Comparison of ENCODE assay signal across 15 cellular contexts in genomic region chr2:239087041-239087710, GRCh38.
A peak's percentile ranks its signal among the peaks of the same experiment; 100 is the strongest.
DNase-seq lines count a peak whose midpoint lies in the region; ATAC-seq and TF ChIP-seq lines count a peak whose summit lies in the region.
"Had no signal": no experiment of that assay in that cellular context is flagged by ENCODE, and none has a peak within 500 bp of the region (broad histone marks: within the 10 kb centered on the region; RNA-seq: fewer than 3 reads in every experiment).

No MANE protein-coding gene starts in this region.

- H2BK120ac ChIP-seq in IMR-90 (ENCODE audit: low read depth, low read length) (no peak overlapping the region), mesendoderm (ENCODE audit: low read depth, low read length) (no peak overlapping the region)

- peaks cover 80 to 94% of the 10 kb centered on the region in 2 donors for H3K36me3 Mint-ChIP-seq in CD14-positive monocyte

- no peak overlapping the region for H3K27ac ChIP-seq in IMR-90 (ENCODE audit: insufficient read depth, low read length)
- H3K27ac ChIP-seq in mesendoderm (ENCODE audit: low read depth, low read length), result no peak overlapping the region

- TF ChIP-seq POLR2A in IMR-90 (IDR thresholded peaks at IDR 0.05; ENCODE audit: low read depth, low read length), result no peak

- H3K27me3 Mint-ChIP-seq in CD14-positive monocyte (ENCODE audit: low read depth in 3 of 3), result peaks cover 0 to 3% (median 1%) of the 10 kb centered on the region in 3 donors
- H3K27me3 Mint-ChIP-seq: B cell had no signal

- H3K4ac ChIP-seq in IMR-90 (ENCODE audit: low read depth, low read length) (no peak overlapping the region), mesendoderm (ENCODE audit: low read depth, low read length) (no peak overlapping the region)

- H4K91ac ChIP-seq in IMR-90 (ENCODE audit: insufficient read depth, low read depth, low read length), result no peak overlapping the region

- no peak overlapping the region for H3K14ac ChIP-seq in IMR-90 (replicated peaks; ENCODE audit: low read depth, low read length)

- H3K4me3 ChIP-seq in IMR-90 (ENCODE audit: insufficient read depth, low read depth, low read length), result no peak overlapping the region
- H3K4me3 ChIP-seq in choroid plexus epithelial cell (ENCODE audit: low read depth, low read length), result no peak overlapping the region
- H3K4me3 ChIP-seq in mesendoderm (ENCODE audit: low read length), result no peak overlapping the region

- H3K79me1 ChIP-seq in IMR-90 (ENCODE audit: low read depth in 1 of 2, low read length in 2 of 2), result no peaks in the 10 kb centered on the region
- H3K79me1 ChIP-seq in mesendoderm (ENCODE audit: low read length), result no peaks in the 10 kb centered on the region

- no peaks in the 10 kb centered on the region for H3K9me3 Mint-ChIP-seq in CD14-positive monocyte
- H3K9me3 Mint-ChIP-seq: CD8-positive, alpha-beta T cell; H9 had no signal

- no peaks in the 10 kb centered on the region for H3K27me3 ChIP-seq in IMR-90 (ENCODE audit: control insufficient read depth, insufficient read depth, low read length)
- H3K27me3 ChIP-seq in mesendoderm (ENCODE audit: insufficient read depth, low read length, poor library complexity), result no peaks in the 10 kb centered on the region

- DNase-seq in CD14-positive monocyte (ENCODE audit: low spot score), result no peak
- peak; percentile 44 for DNase-seq in IMR-90
- peak; percentile 74 for DNase-seq in choroid plexus epithelial cell (ENCODE audit: low read depth)
- DNase-seq in iris pigment epithelial cell (ENCODE audit: low read depth), result peak; percentile 31
- no peak for DNase-seq in activated gamma-delta T cell (lab: John Stamatoyannopoulos, UW)
- DNase-seq in epidermal melanocyte (ENCODE audit: insufficient read length, low spot score), result no peak
- no peak for DNase-seq in mesendoderm
- DNase-seq: H9; NCI-H2081; NCI-H345; NCI-H526 treated with DMSO at 0.1 percent for 48 hours; NK-92 treated with Interleukin-12 subunit alpha and Interleukin-12 subunit beta, amount 100 ng/mL, for 24 hours had no signal

- no peaks in the 10 kb centered on the region for H3K9me1 ChIP-seq in IMR-90 (ENCODE audit: insufficient read depth, low read length)

- TF ChIP-seq CTCF in CD14-positive monocyte (IDR thresholded peaks at IDR 0.05) (no peak), IMR-90 (conservative IDR thresholded peaks at IDR 0.05; ENCODE audit: low read depth, low read length) (no peak), choroid plexus epithelial cell (conservative IDR thresholded peaks at IDR 0.05; ENCODE audit: low read depth, low read length) (no peak)

- intact Hi-C loops in CD14-positive monocyte (cut with micrococcal nuclease) (no loop called here), IMR-90 (cut with micrococcal nuclease) (no loop called here)

- no peak overlapping the region for H2BK20ac ChIP-seq in IMR-90 (ENCODE audit: low read depth, low read length)

- ATAC-seq in IMR-90 (ENCODE audit: low read depth) (no peak), HG03025 (IDR thresholded peaks at IDR 0.05; ENCODE audit: low FRiP score, unreplicated experiment) (no peak)
- ATAC-seq: CD8-positive, alpha-beta T cell had no signal

- peaks cover 41% of the 10 kb centered on the region for H3K36me3 ChIP-seq in IMR-90 (ENCODE audit: control insufficient read depth, insufficient read depth, low read length)
- no peaks in the 10 kb centered on the region for H3K36me3 ChIP-seq in mesendoderm (ENCODE audit: control insufficient read depth, insufficient read depth, low read length)

- no peak overlapping the region for H3K4me2 ChIP-seq in IMR-90 (ENCODE audit: low read depth, low read length)
- H3K4me2 ChIP-seq in mesendoderm (ENCODE audit: low read length), result no peak overlapping the region

- H3K4me3 Mint-ChIP-seq in CD14-positive monocyte, result no peak overlapping the region
- H3K4me3 Mint-ChIP-seq: B cell; CD8-positive, alpha-beta T cell; H9 had no signal

- H3K79me2 ChIP-seq in mesendoderm (ENCODE audit: control insufficient read depth, insufficient read depth, low read length), result no peaks in the 10 kb centered on the region

- H3K4me1 Mint-ChIP-seq in CD14-positive monocyte, result no peaks in the 10 kb centered on the region
- H3K4me1 Mint-ChIP-seq: B cell, H9 had no signal

- CTCF ChIA-PET in IMR-90 (lab: Yijun Ruan, JAX), result no interaction called here

- peak overlapping the region; percentile 56 for H2AFZ ChIP-seq in IMR-90 (replicated peaks; ENCODE audit: low read length, poor library complexity)

- dilution Hi-C loops in IMR-90 (cut with HindIII; ENCODE audit: low sequenced_read_pairs, unreplicated experiment), result no loop called here

- H3K56ac ChIP-seq in IMR-90 (ENCODE audit: extremely low read depth, insufficient read depth, low read length) (no peak overlapping the region), mesendoderm (ENCODE audit: low read length) (no peak overlapping the region)

- H3K27ac Mint-ChIP-seq in CD14-positive monocyte, result peak overlapping the region in 4 of 7 donors; percentile 17 to 60 (median 30)
- H3K27ac Mint-ChIP-seq: B cell; CD8-positive, alpha-beta T cell had no signal

- WGBS in IMR-90 (ENCODE audit: extremely low coverage in 2 of 2, insufficient read length in 1 of 2), 2 experiments, result 92% methylated on average over 12 of the region's 21 CpGs; no CpG with 5 or more reads in 1 of the 2 experiments
- WGBS in mesendoderm (ENCODE audit: extremely low coverage, insufficient coverage, low lambda C conversion rate), result no CpG with 5 or more reads among the region's 21 CpGs

- BruUV-seq in IMR-90 (replicated peaks; lab: Mats Ljungman, UMichigan), result no TSS peak

- H2BK5ac ChIP-seq in IMR-90 (ENCODE audit: low read depth, low read length, poor library complexity, severe bottlenecking) (no peak overlapping the region), mesendoderm (ENCODE audit: low read length) (no peak overlapping the region)

- H3K9ac ChIP-seq in IMR-90 (ENCODE audit: low read depth, low read length), result no peak overlapping the region
- no peak overlapping the region for H3K9ac ChIP-seq in mesendoderm (ENCODE audit: low read length)

- H2AK5ac ChIP-seq in IMR-90 (ENCODE audit: low read depth, low read length), result no peak overlapping the region
- no peak overlapping the region for H2AK5ac ChIP-seq in mesendoderm (ENCODE audit: low read length)

- H3K23ac ChIP-seq in IMR-90 (ENCODE audit: low read depth, low read length), result no peak overlapping the region
- H3K23ac ChIP-seq in mesendoderm (ENCODE audit: low read length), result no peak overlapping the region

- no peaks in the 10 kb centered on the region for H3K9me3 ChIP-seq in IMR-90 (ENCODE audit: control insufficient read depth, insufficient read depth, low read length)

- no peaks in the 10 kb centered on the region; the same call in 1 of the 2 replicates for H4K20me1 ChIP-seq in IMR-90 (ENCODE audit: insufficient read depth, low read length)

- H4K8ac ChIP-seq in IMR-90 (ENCODE audit: low read depth in 2 of 2, low read length in 2 of 2) (no peak overlapping the region), mesendoderm (ENCODE audit: low read depth, low read length) (no peak overlapping the region)

- H3K4me1 ChIP-seq in IMR-90 (ENCODE audit: control insufficient read depth, insufficient read depth, low read length), result no peaks in the 10 kb centered on the region
- H3K4me1 ChIP-seq in mesendoderm (ENCODE audit: control insufficient read depth, low read depth, low read length), result no peaks in the 10 kb centered on the region

- H4K5ac ChIP-seq in IMR-90 (ENCODE audit: low read depth, low read length), result no peak overlapping the region
- H4K5ac ChIP-seq in mesendoderm (ENCODE audit: low read length), result no peak overlapping the region

- TF ChIP-seq RAD21 in IMR-90 (IDR thresholded peaks at IDR 0.05; ENCODE audit: low read length), result no peak

- in situ Hi-C loops in IMR-90 (cut with MboI; ENCODE audit: low sequenced_read_pairs), result no loop called here

- no peak overlapping the region for H2BK15ac ChIP-seq in IMR-90 (ENCODE audit: low read depth, low read length)
- no peak overlapping the region for H2BK15ac ChIP-seq in mesendoderm (replicated peaks; ENCODE audit: low read depth)

- H3K18ac ChIP-seq in IMR-90 (ENCODE audit: low read depth, low read length) (no peak overlapping the region), mesendoderm (ENCODE audit: low read length) (no peak overlapping the region)

- POLR2A ChIA-PET in IMR-90 (lab: Charles Lee; ENCODE audit: unreplicated experiment), result no interaction called here

- peak overlapping the region; percentile 81 for H2AK9ac ChIP-seq in IMR-90 (replicated peaks; ENCODE audit: low read depth, low read length, poor library complexity)

TF ChIP-seq in IMR-90, 13 proteins besides CTCF, POLR2A, EP300 and RAD21:
- TF ChIP-seq SMC3 (IDR thresholded peaks at IDR 0.05; ENCODE audit: low read depth, low read length) (no peak), USF2 (IDR thresholded peaks at IDR 0.05; ENCODE audit: low read depth, low read length) (no peak), NFE2L2 (IDR thresholded peaks at IDR 0.05; ENCODE audit: low read depth, low read length) (no peak), RFX5 (IDR thresholded peaks at IDR 0.05; ENCODE audit: low read depth, low read length) (no peak), CEBPB (IDR thresholded peaks at IDR 0.05; ENCODE audit: low read depth, low read length) (no peak), ELK1 (IDR thresholded peaks at IDR 0.05; ENCODE audit: borderline replicate concordance, low read depth, low read length) (no peak), BHLHE40 (IDR thresholded peaks at IDR 0.05; ENCODE audit: low read depth, low read length) (no peak)

Comparison
In these comparisons a context has a peak if more than half of its experiments do, and no peak if none do; other contexts are left out.
1. DNase-seq: peak in IMR-90 (single experiment), choroid plexus epithelial cell (single experiment) and iris pigment epithelial cell (single experiment); none in CD14-positive monocyte (single experiment), activated gamma-delta T cell (single experiment), epidermal melanocyte (single experiment) and mesendoderm (single experiment).